In the genomic region with DNA sequence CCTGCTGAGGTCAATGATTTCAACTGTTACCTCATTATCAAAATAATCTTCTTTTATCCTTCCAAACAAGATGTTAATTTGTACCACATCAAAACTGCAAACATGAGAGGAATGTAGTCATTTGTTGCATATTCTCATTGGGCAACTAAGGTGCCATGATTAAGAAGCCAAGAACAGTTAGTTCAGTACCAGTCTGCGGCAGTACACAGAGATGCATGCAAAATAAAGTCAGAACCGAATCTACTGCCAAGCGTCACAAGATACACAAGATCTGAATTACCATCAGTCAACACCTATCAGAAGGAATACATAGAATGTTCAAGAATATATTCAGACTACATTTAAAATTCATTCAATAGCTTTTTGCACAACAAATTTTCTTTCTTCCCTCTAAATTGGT, we compare ENCODE assay signal across 8 cellular contexts.
"Had no signal": no experiment of that assay in that cellular context is flagged by ENCODE, and none has a peak within 500 bp of the region (broad histone marks: within the 10 kb centered on the region; RNA-seq: fewer than 3 reads in every experiment).

No MANE protein-coding gene starts in this region.

- H3K27ac Mint-ChIP-seq: HFFc6 had no signal

- H3K4me3 Mint-ChIP-seq: HFFc6, IgD-negative memory B cell had no signal

- H3K4me3 ChIP-seq: GM23248, HAP-1 had no signal

- DNase-seq: GM23248, GOT3, H7, HFFc6 had no signal

- H3K36me3 Mint-ChIP-seq: IgD-negative memory B cell had no signal

- ATAC-seq: HCT116, HepG2 had no signal
